Comparison of ENCODE assay signal across 21 cellular contexts in genomic region chr16:10679921-10680320, GRCh38. TPM values are rescaled to one million over a fixed set of nuclear protein-coding genes. Genes with fewer than 3 reads are reported as not detected.
DNase-seq lines count a peak whose midpoint lies in the region; FAIRE-seq and TF ChIP-seq lines count a peak whose summit lies in the region.
"Had no signal": no experiment of that assay in that cellular context is flagged by ENCODE, and none has a peak within 500 bp of the region (broad histone marks: within the 10 kb centered on the region; RNA-seq: fewer than 3 reads in every experiment).

No MANE protein-coding gene starts in this region.

- no peak for FAIRE-seq in RCC 7860 (lab: Jason Lieb, UNC)
- FAIRE-seq: GM12878, GM19239, HepG2 had no signal

- H3K4me2 ChIP-seq in osteoblast (ENCODE audit: insufficient read depth, low read length) = no peak overlapping the region

- no peak overlapping the region for H3K27ac ChIP-seq in osteoblast (ENCODE audit: low read depth, low read length)
- H3K27ac ChIP-seq: GM23248 had no signal

- no peaks in the 10 kb centered on the region for H3K27me3 ChIP-seq in osteoblast (ENCODE audit: insufficient read depth, low read length)

- DNase-seq in NCI-H82 (lab: John Stamatoyannopoulos, UW) (peak; percentile 40), NCI-H82 treated with DMSO at 0.1 percent for 48 hours (lab: John Stamatoyannopoulos, UW; ENCODE audit: unreplicated experiment) (no peak), NCI-H2171 treated with DMSO at 0.1 percent for 48 hours (lab: John Stamatoyannopoulos, UW) (peak; percentile 77), osteoblast (ENCODE audit: insufficient read length, low spot score, missing footprints) (peak; percentile 27), NCI-H345 (lab: John Stamatoyannopoulos, UW) (no peak), UCSD-AML1 (lab: John Stamatoyannopoulos, UW; ENCODE audit: unreplicated experiment) (no peak), RCC 7860 (ENCODE audit: low spot score) (no peak)
- DNase-seq: 8988T; C1 segment of cervical spinal cord; CD4-positive, CD25-positive, alpha-beta regulatory T cell; CD8-positive, alpha-beta memory T cell; COR-L47; DMS153; DMS79 treated with DMSO at 0.1 percent for 48 hours; GM23248 had no signal

- H3K4me3 ChIP-seq in osteoblast (ENCODE audit: insufficient read depth, low read length) = no peak overlapping the region
- H3K4me3 ChIP-seq: GM12878, GM23248, HAP-1 had no signal

- H3K9me3 ChIP-seq in osteoblast (ENCODE audit: low read depth, low read length) = no peaks in the 10 kb centered on the region
- H3K9me3 ChIP-seq: HAP-1 had no signal

- H3K79me2 ChIP-seq in osteoblast (ENCODE audit: insufficient read depth, low read length) = no peaks in the 10 kb centered on the region

- H4K20me1 ChIP-seq in osteoblast (ENCODE audit: insufficient read depth, low read length) = no peaks in the 10 kb centered on the region

- H2AFZ ChIP-seq in osteoblast (ENCODE audit: low read length) = no peak overlapping the region
- H2AFZ ChIP-seq: GM23248 had no signal

- H3K36me3 ChIP-seq in osteoblast (ENCODE audit: insufficient read depth, low read length) = no peaks in the 10 kb centered on the region
- H3K36me3 ChIP-seq: HAP-1 had no signal

- no peaks in the 10 kb centered on the region for H3K4me1 ChIP-seq in osteoblast (ENCODE audit: insufficient read depth, low read length)
- H3K4me1 ChIP-seq: HAP-1 had no signal

- no peak for TF ChIP-seq CTCF in osteoblast (IDR thresholded peaks at IDR 0.05; ENCODE audit: extremely low read depth, low read depth, low read length)

RNA-seq across cellular contexts. Expression of gene TEKT5, which starts 14.8 kb away (rescaled TPM):
- 0.29 and 0.36 TPM in 2 replicates for total RNA-seq in osteoblast
- total RNA-seq: A673; CD4-positive, CD25-positive, alpha-beta regulatory T cell; CD8-positive, alpha-beta memory T cell; GM23248; H4; HepG2 had no signal

Comparison
In these comparisons a context has a peak if more than half of its experiments do, and no peak if none do; other contexts are left out.
1. DNase-seq: peak in NCI-H82 (single experiment), NCI-H2171 treated with DMSO at 0.1 percent for 48 hours (single experiment) and osteoblast (single experiment); none in NCI-H82 treated with DMSO at 0.1 percent for 48 hours (single experiment), NCI-H345 (single experiment), UCSD-AML1 (single experiment) and RCC 7860 (single experiment).